ENCODE assay signal across 9 cellular contexts in genomic region chr1:241900381-241900780, GRCh38. TPM values are rescaled to one million over a fixed set of nuclear protein-coding genes. Genes with fewer than 3 reads are reported as not detected.
"Had no signal": no experiment of that assay in that cellular context is flagged by ENCODE, and none has a peak within 500 bp of the region (broad histone marks: within the 10 kb centered on the region; RNA-seq: fewer than 3 reads in every experiment).

No MANE protein-coding gene starts in this region.

- FAIRE-seq: G401.6, GM12878, GM12891, GM12892, GM18507, GM19239 had no signal

- ATAC-seq: GM12878 had no signal

- H3K4me3 ChIP-seq: GM12878 had no signal

- DNase-seq: GDM1, GF-D8 had no signal

RNA-seq across cellular contexts. Expression of gene BECN2, which starts 57.2 kb away (rescaled TPM):
- total RNA-seq: G401, GM12878 had no signal
- polyA plus RNA-seq: GM12878 had no signal
